19 cellular contexts compared by ENCODE assay signal in the genomic region with DNA sequence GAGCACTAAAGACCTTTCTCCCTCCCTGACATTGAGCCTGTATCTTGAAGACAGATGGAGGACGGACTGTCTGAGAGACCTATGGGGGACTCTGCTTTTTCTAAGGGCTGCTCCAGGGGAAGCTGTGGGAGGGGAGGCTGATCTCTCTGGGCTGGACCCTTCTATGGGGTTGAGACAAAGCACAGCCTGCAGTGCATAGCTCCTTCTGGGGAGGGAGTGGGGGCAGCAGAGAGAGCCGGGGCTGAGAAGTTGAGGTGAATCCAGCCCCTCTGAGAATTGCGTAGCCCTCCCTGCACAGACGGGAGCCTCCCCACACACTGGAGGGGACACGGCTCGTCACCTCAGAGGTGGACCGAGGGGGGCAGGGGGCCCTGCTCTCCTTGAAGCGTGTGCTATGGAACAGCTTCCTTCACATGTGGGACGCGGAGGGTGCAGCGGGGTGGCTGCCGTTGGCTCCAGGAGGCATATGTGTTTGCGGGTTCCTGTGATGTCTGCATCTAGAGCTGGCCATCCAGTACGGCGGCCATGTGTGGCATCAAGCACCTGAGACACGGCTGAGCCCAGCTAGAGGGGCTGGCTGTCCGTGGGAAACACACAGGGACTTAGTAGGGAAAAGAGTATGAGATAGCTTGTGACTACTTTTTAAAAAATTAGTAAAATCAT.
DNase-seq lines count a peak whose midpoint lies in the region; ATAC-seq, FAIRE-seq and TF ChIP-seq lines count a peak whose summit lies in the region.
"Had no signal": no experiment of that assay in that cellular context is flagged by ENCODE, and none has a peak within 500 bp of the region (broad histone marks: within the 10 kb centered on the region; RNA-seq: fewer than 3 reads in every experiment).

No MANE protein-coding gene starts in this region.

- H2AK5ac ChIP-seq in H1 (ENCODE audit: low read depth, low read length) (no peak overlapping the region), mesendoderm (ENCODE audit: low read length) (no peak overlapping the region)

- H3K27ac Mint-ChIP-seq in immature natural killer cell = no peak overlapping the region
- H3K27ac Mint-ChIP-seq: B cell; CD4-positive, alpha-beta T cell had no signal

- H2AFZ ChIP-seq in H1 (ENCODE audit: low read length) = peak overlapping the region; percentile 88; the same call in 1 of the 2 replicates

- H3K27me3 ChIP-seq in BLaER1 treated with 17β-estradiol and CSF1 and Interleukin-3, amounts not matched to agents 10 nM and 100 nM = peaks cover 0 to 11% (median 7%) of the 10 kb centered on the region in 11 experiments; a peak in 14 of 22 replicates
- H3K27me3 ChIP-seq in H1 (replicated peaks in 1 of 4; ENCODE audit: control insufficient read depth in 3 of 4, extremely low read depth in 1 of 4, insufficient read depth in 3 of 4, low read length in 3 of 4) (no peaks in the 10 kb centered on the region), mesendoderm (ENCODE audit: insufficient read depth, low read length, poor library complexity) (no peaks in the 10 kb centered on the region)
- H3K27me3 ChIP-seq: SJSA1 had no signal

- FAIRE-seq in H1 (lab: Jason Lieb, UNC) = no peak
- FAIRE-seq: A204.1, GM12878 had no signal

- no peak overlapping the region for H4K5ac ChIP-seq in H1 (ENCODE audit: insufficient read length, low read depth, low read length)
- H4K5ac ChIP-seq in mesendoderm (ENCODE audit: low read length) = no peak overlapping the region

- peak; percentile 89 for DNase-seq in NCI-H2171 treated with DMSO at 0.1 percent for 48 hours (lab: John Stamatoyannopoulos, UW)
- no peak for DNase-seq in H1 (ENCODE audit: low read depth in 1 of 2, low spot score in 2 of 2)
- DNase-seq in mesendoderm = peak; percentile 12
- no peak for DNase-seq in immature natural killer cell
- DNase-seq: CD4-positive, alpha-beta T cell; COR-L47; DND-41; IMR-90; NCI-H1105; NCI-H2029 treated with DMSO at 0.1 percent for 48 hours; NCI-H748 treated with DMSO at 0.1 percent for 48 hours had no signal

- H3K27ac ChIP-seq in BLaER1 treated with 17β-estradiol and CSF1 and Interleukin-3, amounts not matched to agents 10 nM and 100 nM = no peak overlapping the region
- H3K27ac ChIP-seq in H1 (ENCODE audit: low read depth, low read length) = no peak overlapping the region
- no peak overlapping the region for H3K27ac ChIP-seq in mesendoderm (ENCODE audit: low read depth, low read length)
- H3K27ac ChIP-seq: SJSA1 had no signal

- POLR2A ChIA-PET in H1 (lab: Charles Lee; ENCODE audit: partially characterized antibody) = interaction anchor here (0.9 kb wide), 1 partner anchor 42 kb away, joined by 3 read pairs; no protein-coding TSS in a partner anchor

- no peak overlapping the region for H2BK120ac ChIP-seq in H1 (replicated peaks; ENCODE audit: low read depth, low read length)
- no peak overlapping the region for H2BK120ac ChIP-seq in mesendoderm (ENCODE audit: low read depth, low read length)

- no peak overlapping the region for H3K4me3 ChIP-seq in BLaER1 treated with 17β-estradiol and CSF1 and Interleukin-3, amounts not matched to agents 10 nM and 100 nM
- H3K4me3 ChIP-seq in H1 (ENCODE audit: extremely low read depth in 1 of 4, insufficient read depth in 2 of 4, low read depth in 3 of 4, low read length in 4 of 4) = no peak overlapping the region
- no peak overlapping the region for H3K4me3 ChIP-seq in mesendoderm (ENCODE audit: low read length)
- H3K4me3 ChIP-seq: GM12878, SJSA1 had no signal

- H3K4me1 Mint-ChIP-seq in immature natural killer cell = no peaks in the 10 kb centered on the region
- H3K4me1 Mint-ChIP-seq: B cell had no signal

- H3K9me3 Mint-ChIP-seq in immature natural killer cell = no peaks in the 10 kb centered on the region

- no peak for TF ChIP-seq POLR2A in H1 (IDR thresholded peaks at IDR 0.05; ENCODE audit: control extremely low read depth in 1 of 2, low read depth in 2 of 2, low read length in 2 of 2)

- H3K4me1 ChIP-seq in BLaER1 treated with 17β-estradiol and CSF1 and Interleukin-3, amounts not matched to agents 10 nM and 100 nM = peaks cover 8 to 26% (median 18%) of the 10 kb centered on the region in 10 experiments; a peak in 18 of 20 replicates
- H3K4me1 ChIP-seq in H1 (replicated peaks in 1 of 4; ENCODE audit: control insufficient read depth in 3 of 4, insufficient read depth in 4 of 4, low read length in 3 of 4) (peaks cover 0 to 4% (median 0%) of the 10 kb centered on the region in 4 experiments; a peak in 2 of 7 replicates), mesendoderm (ENCODE audit: control insufficient read depth, low read depth, low read length) (no peaks in the 10 kb centered on the region)
- H3K4me1 ChIP-seq: SJSA1 had no signal

- H3K36me3 Mint-ChIP-seq in immature natural killer cell = no peaks in the 10 kb centered on the region

- CTCF ChIA-PET in H1 (lab: Charles Lee; ENCODE audit: partially characterized antibody) = interaction anchor here (0.6 to 2.4 kb wide), 21 partner anchors 9 to 441 kb away, joined by 3 to 15 read pairs (median 4); no protein-coding TSS in a partner anchor

- H3K79me1 ChIP-seq in H1 (ENCODE audit: low read depth, low read length) (no peaks in the 10 kb centered on the region), mesendoderm (ENCODE audit: low read length) (no peaks in the 10 kb centered on the region)

- no peak overlapping the region for H3K4ac ChIP-seq in H1 (replicated peaks; ENCODE audit: insufficient read length, low read depth, low read length)
- no peak overlapping the region for H3K4ac ChIP-seq in mesendoderm (ENCODE audit: low read depth, low read length)

- H3K27me3 Mint-ChIP-seq in immature natural killer cell (ENCODE audit: low read depth in 3 of 3) = peaks cover 4 to 7% (median 7%) of the 10 kb centered on the region in 3 donors

- TF ChIP-seq CTCF in H1 (IDR thresholded peaks at IDR 0.05; ENCODE audit: control extremely low read depth in 1 of 3, insufficient read depth in 1 of 3, low read depth in 1 of 3, low read length in 3 of 3) = peak; percentile 28 to 49 (median 42); a peak in 3 of 4 replicates

- H3K4me3 Mint-ChIP-seq in immature natural killer cell = no peak overlapping the region
- H3K4me3 Mint-ChIP-seq: B cell; CD4-positive, alpha-beta T cell had no signal

- TF ChIP-seq EP300 in H1 (IDR thresholded peaks at IDR 0.05; ENCODE audit: borderline replicate concordance in 1 of 2, low read depth in 2 of 2, low read length in 2 of 2) = no peak

- H3K14ac ChIP-seq in H1 (ENCODE audit: insufficient read length) = no peak overlapping the region

- TF ChIP-seq RAD21 in H1 (IDR thresholded peaks at IDR 0.05 in 1 of 2, conservative IDR thresholded peaks at IDR 0.05 in 1 of 2; ENCODE audit: low read depth in 2 of 2, low read length in 2 of 2) = no peak; a peak in 2 of 4 replicates

- no peak overlapping the region for H3K9ac ChIP-seq in BLaER1 treated with 17β-estradiol and CSF1 and Interleukin-3, amounts not matched to agents 10 nM and 100 nM
- H3K9ac ChIP-seq in H1 (replicated peaks in 1 of 4; ENCODE audit: extremely low read depth in 1 of 4, low read depth in 3 of 4, low read length in 3 of 4) (no peak overlapping the region), mesendoderm (ENCODE audit: low read length) (no peak overlapping the region)

- H3K23ac ChIP-seq in H1 (ENCODE audit: insufficient read length) (no peak overlapping the region), mesendoderm (ENCODE audit: low read length) (no peak overlapping the region)

- H3K18ac ChIP-seq in H1 (ENCODE audit: extremely low read depth, low read length) (no peak overlapping the region), mesendoderm (ENCODE audit: low read length) (no peak overlapping the region)

- no peak overlapping the region for H3K56ac ChIP-seq in H1 (replicated peaks; ENCODE audit: insufficient read length, low read depth, low read length)
- no peak overlapping the region for H3K56ac ChIP-seq in mesendoderm (ENCODE audit: low read length)

- no peak overlapping the region; the same call in 1 of the 2 replicates for H2BK5ac ChIP-seq in H1 (ENCODE audit: low read depth, low read length)
- no peak overlapping the region for H2BK5ac ChIP-seq in mesendoderm (ENCODE audit: low read length)

- H2BK12ac ChIP-seq in H1 (ENCODE audit: low read depth, low read length) = no peak overlapping the region

- peaks cover 0 to 6% (median 0%) of the 10 kb centered on the region in 11 experiments; a peak in 6 of 22 replicates for H3K9me3 ChIP-seq in BLaER1 treated with 17β-estradiol and CSF1 and Interleukin-3, amounts not matched to agents 10 nM and 100 nM (replicated peaks in 1 of 11)
- peaks cover 0 to 2% of the 10 kb centered on the region in 2 experiments; a peak in 2 of 4 replicates for H3K9me3 ChIP-seq in H1 (ENCODE audit: insufficient read depth in 2 of 2, low read depth in 1 of 2, low read length in 1 of 2)

- peak overlapping the region; percentile 73; the same call in 1 of the 2 replicates for H4K8ac ChIP-seq in H1 (ENCODE audit: extremely low read depth, insufficient read depth, low read length)
- H4K8ac ChIP-seq in mesendoderm (ENCODE audit: low read depth, low read length) = no peak overlapping the region

- peak overlapping the region in 8 of 11 experiments; percentile 39 to 74 (median 64); a peak in 13 of 22 replicates for H3K4me2 ChIP-seq in BLaER1 treated with 17β-estradiol and CSF1 and Interleukin-3, amounts not matched to agents 10 nM and 100 nM
- H3K4me2 ChIP-seq in H1 (ENCODE audit: insufficient read depth in 1 of 2, low read depth in 2 of 2, low read length in 2 of 2) (no peak overlapping the region), mesendoderm (ENCODE audit: low read length) (no peak overlapping the region)

- H2BK15ac ChIP-seq in H1 (ENCODE audit: low read length) (no peak overlapping the region), mesendoderm (replicated peaks; ENCODE audit: low read depth) (no peak overlapping the region)

- no peaks in the 10 kb centered on the region for H3K36me3 ChIP-seq in BLaER1 treated with 17β-estradiol and CSF1 and Interleukin-3, amounts not matched to agents 10 nM and 100 nM
- H3K36me3 ChIP-seq in H1 (ENCODE audit: control insufficient read depth in 2 of 4, insufficient read depth in 4 of 4, low read length in 3 of 4) = no peaks in the 10 kb centered on the region
- no peaks in the 10 kb centered on the region for H3K36me3 ChIP-seq in mesendoderm (ENCODE audit: control insufficient read depth, insufficient read depth, low read length)
- H3K36me3 ChIP-seq: SJSA1 had no signal

- peaks cover 0 to 4% (median 0%) of the 10 kb centered on the region in 11 experiments; a peak in 2 of 22 replicates for H4K20me1 ChIP-seq in BLaER1 treated with 17β-estradiol and CSF1 and Interleukin-3, amounts not matched to agents 10 nM and 100 nM
- H4K20me1 ChIP-seq in H1 (replicated peaks in 1 of 2; ENCODE audit: control insufficient read depth in 1 of 2, insufficient read depth in 2 of 2, low read length in 2 of 2) = no peaks in the 10 kb centered on the region

- no peak overlapping the region for H4K91ac ChIP-seq in H1 (replicated peaks; ENCODE audit: insufficient read length, low read length)

- no peaks in the 10 kb centered on the region for H3K79me2 ChIP-seq in H1 (ENCODE audit: control insufficient read depth in 1 of 2, insufficient read depth in 2 of 2, low read length in 2 of 2)
- no peaks in the 10 kb centered on the region for H3K79me2 ChIP-seq in mesendoderm (ENCODE audit: control insufficient read depth, insufficient read depth, low read length)

- no peaks in the 10 kb centered on the region; the same call in 1 of the 2 replicates for H3K23me2 ChIP-seq in H1 (ENCODE audit: low read depth, low read length)

- no peak for ATAC-seq in GM21528 (IDR thresholded peaks at IDR 0.05; ENCODE audit: low FRiP score, unreplicated experiment)
- no peak for ATAC-seq in GM18502 (IDR thresholded peaks at IDR 0.05; ENCODE audit: poor library complexity, unreplicated experiment)
- ATAC-seq: GM12878, Panc1 had no signal

- no peak overlapping the region for H2BK20ac ChIP-seq in H1 (ENCODE audit: low read length)

- WGBS in H1 (ENCODE audit: extremely low coverage in 1 of 2, insufficient coverage in 1 of 2, insufficient read length in 1 of 2, insufficient replicate concordance in 2 of 2, low coverage in 1 of 2, low lambda C conversion rate in 2 of 2, missing lambda C conversion rate in 1 of 2), 2 experiments = 81% methylated on average over 15 of the region's 17 CpGs; no CpG with 5 or more reads in 1 of the 2 experiments
- no CpG with 5 or more reads among the region's 17 CpGs for WGBS in mesendoderm (ENCODE audit: extremely low coverage, insufficient coverage, low lambda C conversion rate)

Comparison
In these comparisons a context has a peak if more than half of its experiments do, and no peak if none do; other contexts are left out.
1. H3K4me2 ChIP-seq: peak in BLaER1 treated with 17β-estradiol and CSF1 and Interleukin-3, amounts not matched to agents 10 nM and 100 nM (8 of 11); none in H1 (0 of 2) and mesendoderm (single experiment).
2. DNase-seq: peak in NCI-H2171 treated with DMSO at 0.1 percent for 48 hours (single experiment) and mesendoderm (single experiment); none in H1 (0 of 2) and immature natural killer cell (0 of 3).